23 cellular contexts compared by ENCODE assay signal in genomic region chr19:6387372-6387771, GRCh38. TPM values are rescaled to one million over a fixed set of nuclear protein-coding genes. Genes with fewer than 3 reads are reported as not detected.
DNase-seq lines count a peak whose midpoint lies in the region; ATAC-seq, FAIRE-seq and TF ChIP-seq lines count a peak whose summit lies in the region.
"Had no signal": no experiment of that assay in that cellular context is flagged by ENCODE, and none has a peak within 500 bp of the region (broad histone marks: within the 10 kb centered on the region; RNA-seq: fewer than 3 reads in every experiment).

No MANE protein-coding gene starts in this region.

- no peaks in the 10 kb centered on the region for H3K27me3 Mint-ChIP-seq in activated naive CD4-positive, alpha-beta T cell treated with anti-CD3 and anti-CD28 coated beads, Interleukin-2, amount 50 U/mL, for 24 hours
- H3K27me3 Mint-ChIP-seq in activated CD4-positive, alpha-beta T cell treated with anti-CD3 and anti-CD28 coated beads, Interleukin-2, amount 10 ng/mL, durations not matched to agents 24 days and 14 days, result no peaks in the 10 kb centered on the region
- H3K27me3 Mint-ChIP-seq: B cell; CD4-positive, alpha-beta T cell had no signal

- CTCF ChIA-PET in K562 (lab: Yijun Ruan, JAX; ENCODE audit: low intra/inter-chr PET ratio), result no interaction called here

- H3K36me3 Mint-ChIP-seq in activated naive CD4-positive, alpha-beta T cell treated with anti-CD3 and anti-CD28 coated beads, Interleukin-2, amount 50 U/mL, for 24 hours, result peaks cover 7% of the 10 kb centered on the region
- peaks cover 14 to 34% of the 10 kb centered on the region in 2 donors for H3K36me3 Mint-ChIP-seq in activated naive CD4-positive, alpha-beta T cell treated with anti-CD3 and anti-CD28 coated beads, Interleukin-2, amount 50 U/mL, for 72 hours
- H3K36me3 Mint-ChIP-seq in stimulated activated effector memory CD8-positive, alpha-beta T cell treated with anti-CD3 and anti-CD28 coated beads, Interleukin-12 subunit alpha, Interleukin-12 subunit beta, amount 100 ng/mL, for 72 hours, result peaks cover 100% of the 10 kb centered on the region
- H3K36me3 Mint-ChIP-seq in activated CD4-positive, alpha-beta T cell treated with anti-CD3 and anti-CD28 coated beads, Interleukin-2, amount 10 ng/mL, durations not matched to agents 24 days and 14 days (ENCODE audit: low read depth), result peaks cover 59% of the 10 kb centered on the region

- intact Hi-C loops in K562 (cut with micrococcal nuclease), result no loop called here
- intact Hi-C loops in activated CD4-positive, alpha-beta T cell treated with anti-CD3 and anti-CD28 coated beads, Interleukin-2, amount 10 ng/mL, durations not matched to agents 24 days and 14 days (cut with micrococcal nuclease), result no loop called here

- H3K4me1 Mint-ChIP-seq in activated naive CD4-positive, alpha-beta T cell treated with anti-CD3 and anti-CD28 coated beads, Interleukin-2, amount 50 U/mL, for 24 hours, result peaks cover 15% of the 10 kb centered on the region
- H3K4me1 Mint-ChIP-seq in stimulated activated effector memory CD8-positive, alpha-beta T cell treated with anti-CD3 and anti-CD28 coated beads, Interleukin-12 subunit alpha, Interleukin-12 subunit beta, amount 100 ng/mL, for 72 hours, result peaks cover 21% of the 10 kb centered on the region
- peaks cover 15% of the 10 kb centered on the region for H3K4me1 Mint-ChIP-seq in activated CD4-positive, alpha-beta T cell treated with anti-CD3 and anti-CD28 coated beads, Interleukin-2, amount 10 ng/mL, durations not matched to agents 24 days and 14 days

- WGBS in K562 (ENCODE audit: insufficient coverage, low coverage, missing lambda C conversion rate), result 96% methylated on average over 18 of the region's 19 CpGs

- no peak overlapping the region for H3K4me3 Mint-ChIP-seq in activated naive CD4-positive, alpha-beta T cell treated with anti-CD3 and anti-CD28 coated beads, Interleukin-2, amount 50 U/mL, for 24 hours
- no peak overlapping the region for H3K4me3 Mint-ChIP-seq in stimulated activated effector memory CD8-positive, alpha-beta T cell treated with anti-CD3 and anti-CD28 coated beads, Interleukin-12 subunit alpha, Interleukin-12 subunit beta, amount 100 ng/mL, for 72 hours
- no peak overlapping the region for H3K4me3 Mint-ChIP-seq in activated CD4-positive, alpha-beta T cell treated with anti-CD3 and anti-CD28 coated beads, Interleukin-2, amount 10 ng/mL, durations not matched to agents 24 days and 14 days
- H3K4me3 Mint-ChIP-seq: B cell; CD4-positive, alpha-beta T cell; CD8-positive, alpha-beta T cell had no signal

- no peaks in the 10 kb centered on the region for H3K27me3 ChIP-seq in H7 (ENCODE audit: control insufficient read depth, insufficient read depth, low read length)
- H3K27me3 ChIP-seq in K562 (ENCODE audit: control insufficient read depth in 2 of 2, insufficient read depth in 2 of 2, low read length in 2 of 2), result no peaks in the 10 kb centered on the region
- H3K27me3 ChIP-seq: BLaER1 treated with 17β-estradiol and CSF1 and Interleukin-3, amounts not matched to agents 10 nM and 100 nM had no signal

- no peak for ATAC-seq in activated naive CD4-positive, alpha-beta T cell treated with anti-CD3 and anti-CD28 coated beads, Interleukin-2, amount 50 U/mL, for 72 hours
- ATAC-seq in K562, result no peak
- no peak for ATAC-seq in stimulated activated effector memory CD8-positive, alpha-beta T cell treated with anti-CD3 and anti-CD28 coated beads, Interleukin-12 subunit alpha, Interleukin-12 subunit beta, amount 100 ng/mL, for 72 hours
- ATAC-seq in HG03565 (IDR thresholded peaks at IDR 0.05; ENCODE audit: unreplicated experiment), result no peak
- ATAC-seq: A549; CD8-positive, alpha-beta T cell had no signal

- H3K4me3 ChIP-seq in H7 (ENCODE audit: insufficient read depth, low read depth, low read length), result no peak overlapping the region
- H3K4me3 ChIP-seq in K562, result no peak overlapping the region
- H3K4me3 ChIP-seq: A549; BLaER1 treated with 17β-estradiol and CSF1 and Interleukin-3, amounts not matched to agents 10 nM and 100 nM had no signal

- in situ Hi-C loops in K562 (cut with MboI), result no loop called here

- TF ChIP-seq CTCF in K562 (IDR thresholded peaks at IDR 0.05 in 2 of 3, conservative IDR thresholded peaks at IDR 0.05 in 1 of 3; ENCODE audit: insufficient read depth in 2 of 3, low read depth in 1 of 3, low read length in 3 of 3), result no peak

- peak overlapping the region; percentile 35 for H3K27ac Mint-ChIP-seq in activated naive CD4-positive, alpha-beta T cell treated with anti-CD3 and anti-CD28 coated beads, Interleukin-2, amount 50 U/mL, for 24 hours
- H3K27ac Mint-ChIP-seq in activated naive CD4-positive, alpha-beta T cell treated with anti-CD3 and anti-CD28 coated beads, Interleukin-2, amount 50 U/mL, for 72 hours, result peak overlapping the region in 1 of 2 donors; percentile 44
- peak overlapping the region; percentile 37 for H3K27ac Mint-ChIP-seq in stimulated activated effector memory CD8-positive, alpha-beta T cell treated with anti-CD3 and anti-CD28 coated beads, Interleukin-12 subunit alpha, Interleukin-12 subunit beta, amount 100 ng/mL, for 72 hours
- no peak overlapping the region for H3K27ac Mint-ChIP-seq in activated CD4-positive, alpha-beta T cell treated with anti-CD3 and anti-CD28 coated beads, Interleukin-2, amount 10 ng/mL, durations not matched to agents 24 days and 14 days
- H3K27ac Mint-ChIP-seq: B cell; CD4-positive, alpha-beta T cell; CD8-positive, alpha-beta T cell had no signal

- TF ChIP-seq RAD21 in K562 (CRISPR knock-in tag; conservative IDR thresholded peaks at IDR 0.05 in 1 of 2, IDR thresholded peaks at IDR 0.05 in 1 of 2), result no peak

- no peak for TF ChIP-seq EP300 in K562 (IDR thresholded peaks at IDR 0.05; ENCODE audit: low read length)

- BruUV-seq in K562 (replicated peaks; lab: Mats Ljungman, UMichigan), result no TSS peak

- no peaks in the 10 kb centered on the region for H4K20me1 ChIP-seq in K562 (replicated peaks; ENCODE audit: control insufficient read depth, insufficient read depth, low read length)

- TF ChIP-seq POLR2A in K562 (conservative IDR thresholded peaks at IDR 0.05), result no peak

- peak overlapping the region in 1 of 2 experiments; percentile 19; a peak in 1 of 4 replicates for H3K9ac ChIP-seq in K562 (ENCODE audit: insufficient read depth in 1 of 2, low read depth in 2 of 2, low read length in 2 of 2)

- no peak for DNase-seq in activated naive CD4-positive, alpha-beta T cell treated with anti-CD3 and anti-CD28 coated beads, Interleukin-2, amount 50 U/mL, for 72 hours (ENCODE audit: low spot score in 2 of 2)
- DNase-seq in H7, result peak; percentile 34
- no peak for DNase-seq in K562 (ENCODE audit: extremely low read depth in 1 of 4, low spot score in 3 of 4)
- DNase-seq in stimulated activated effector memory CD8-positive, alpha-beta T cell treated with anti-CD3 and anti-CD28 coated beads, Interleukin-12 subunit alpha, Interleukin-12 subunit beta, amount 100 ng/mL, for 72 hours (ENCODE audit: low spot score in 2 of 2), result no peak
- no peak for DNase-seq in activated CD4-positive, alpha-beta T cell treated with anti-CD3 and anti-CD28 coated beads, Interleukin-2, amount 10 ng/mL, durations not matched to agents 24 days and 14 days
- DNase-seq in SIG-M5 (lab: John Stamatoyannopoulos, UW), result no peak
- DNase-seq: AML-193; Caco-2; Calu3; CD4-positive, alpha-beta T cell; CD8-positive, alpha-beta T cell; DMS79 treated with DMSO at 0.1 percent for 48 hours; GF-D8 had no signal

- POLR2A ChIA-PET in K562 (lab: Yijun Ruan, JAX), result interaction anchor here (0.6 to 0.9 kb wide), 2 partner anchors 10 to 35 kb away, joined by 3 to 5 read pairs; no protein-coding TSS in a partner anchor

- no peaks in the 10 kb centered on the region for H3K9me1 ChIP-seq in K562 (ENCODE audit: control insufficient read depth, insufficient read depth, low read length)

- H3K27ac ChIP-seq in K562 (ENCODE audit: extremely low read depth, low read depth, low read length), result no peak overlapping the region
- H3K27ac ChIP-seq: 22Rv1; A549; BLaER1 treated with 17β-estradiol and CSF1 and Interleukin-3, amounts not matched to agents 10 nM and 100 nM; C4-2B had no signal

- H3K9me3 Mint-ChIP-seq in activated naive CD4-positive, alpha-beta T cell treated with anti-CD3 and anti-CD28 coated beads, Interleukin-2, amount 50 U/mL, for 24 hours, result no peaks in the 10 kb centered on the region
- no peaks in the 10 kb centered on the region for H3K9me3 Mint-ChIP-seq in activated naive CD4-positive, alpha-beta T cell treated with anti-CD3 and anti-CD28 coated beads, Interleukin-2, amount 50 U/mL, for 72 hours
- H3K9me3 Mint-ChIP-seq in stimulated activated effector memory CD8-positive, alpha-beta T cell treated with anti-CD3 and anti-CD28 coated beads, Interleukin-12 subunit alpha, Interleukin-12 subunit beta, amount 100 ng/mL, for 72 hours, result no peaks in the 10 kb centered on the region
- no peaks in the 10 kb centered on the region for H3K9me3 Mint-ChIP-seq in activated CD4-positive, alpha-beta T cell treated with anti-CD3 and anti-CD28 coated beads, Interleukin-2, amount 10 ng/mL, durations not matched to agents 24 days and 14 days
- H3K9me3 Mint-ChIP-seq: CD4-positive, alpha-beta T cell; CD8-positive, alpha-beta T cell had no signal

- H3K36me3 ChIP-seq in H7 (replicated peaks; ENCODE audit: control insufficient read depth, insufficient read depth, low read length) (peaks cover 27% of the 10 kb centered on the region), K562 (ENCODE audit: control insufficient read depth, insufficient read depth, low read length) (peaks cover 81% of the 10 kb centered on the region; the same call in 2 of the 3 replicates)

- H2AFZ ChIP-seq in K562 (ENCODE audit: low read depth, low read length), result no peak overlapping the region

- no peak overlapping the region for H3K4me2 ChIP-seq in K562 (ENCODE audit: insufficient read depth, low read length)
- H3K4me2 ChIP-seq: A549; BLaER1 treated with 17β-estradiol and CSF1 and Interleukin-3, amounts not matched to agents 10 nM and 100 nM had no signal

- FAIRE-seq in K562 (lab: Jason Lieb, UNC), result no peak
- FAIRE-seq: A549, G401.6, GM12891, GM19239 had no signal

- H3K79me2 ChIP-seq in K562 (ENCODE audit: control insufficient read depth, insufficient read depth, low read length), result peaks cover 16% of the 10 kb centered on the region

- H3K9me3 ChIP-seq in K562 (replicated peaks; ENCODE audit: control insufficient read depth, insufficient read depth, low read depth, low read length), result no peaks in the 10 kb centered on the region
- H3K9me3 ChIP-seq: A549; BLaER1 treated with 17β-estradiol and CSF1 and Interleukin-3, amounts not matched to agents 10 nM and 100 nM; Caco-2 had no signal

- peaks cover 4 to 12% of the 10 kb centered on the region in 2 experiments; a peak in 3 of 5 replicates for H3K4me1 ChIP-seq in K562 (replicated peaks in 1 of 2; ENCODE audit: control insufficient read depth in 2 of 2, insufficient read depth in 2 of 2, low read length in 2 of 2)
- H3K4me1 ChIP-seq: Caco-2 had no signal

RNA-seq across cellular contexts. Expression of gene GTF2F1, which starts 5.6 kb away (rescaled TPM):
- 10 to 100 TPM; 44.6 to 78.4 TPM for total RNA-seq in activated naive CD4-positive, alpha-beta T cell treated with anti-CD3 and anti-CD28 coated beads, Interleukin-2, amount 50 U/mL, for 72 hours
- 53.6 and 59.9 TPM in 2 replicates for total RNA-seq in H7 (2014; rRNA removed; shearing (Covaris generic))
- total RNA-seq in K562 (2011; cell fraction: chromatin; rRNA removed; ENCODE audit: low replicate concordance), result 19.4 and 44.5 TPM in 2 replicates
- 26.5 and 29.9 TPM in 2 replicates for total RNA-seq in K562 (2011; cell fraction: nucleolus; rRNA removed)
- 20.7 and 21.6 TPM in 2 replicates for total RNA-seq in K562 (2011; cell fraction: nucleoplasm; rRNA removed)
- 75.4 and 81.6 TPM in 2 replicates for total RNA-seq in K562 (2014; rRNA removed)
- 30.3 TPM in 2 replicates for total RNA-seq in K562 (2014; rRNA removed; fragmentation: Illumina TruSeq; extraction: Trizol)
- total RNA-seq in K562 (2015; rRNA removed; fragmentation: Illumina TruSeq; extraction: Trizol), result 73.5 and 79.1 TPM in 2 replicates
- 58.9 and 71.7 TPM in 2 replicates for total RNA-seq in K562 (2021)
- 34.9 and 47.9 TPM in 2 replicates for polyA plus RNA-seq in K562 (2011; rRNA removed)
- polyA plus RNA-seq in K562 (2011; cell fraction: cytosol; rRNA removed), result 52.9 and 70.5 TPM in 2 replicates
- polyA plus RNA-seq in K562 (2011; cell fraction: nucleus; rRNA removed), result 25.6 and 38.6 TPM in 2 replicates
- polyA plus RNA-seq in K562 (2012), result 74.1 and 80.2 TPM in 2 replicates
- polyA plus RNA-seq in K562 (2014; fragmentation: Illumina TruSeq; extraction: Trizol), result 68.4 and 85.9 TPM in 2 replicates
- 1 to 10 TPM; 4.7 to 6.3 TPM for polyA plus RNA-seq in K562 (2014; fragmentation: Nextera tagmentation; extraction: Ambion mirVana)
- 66.0 and 68.7 TPM in 2 replicates for polyA plus RNA-seq in K562 (2014; rRNA removed)
- 28.2 and 53.2 TPM in 2 replicates for polyA minus RNA-seq in K562 (2011; rRNA and poly(A)+ RNA removed)
- polyA minus RNA-seq in K562 (2011; cell fraction: cytosol; rRNA and poly(A)+ RNA removed), result 37.8 and 49.9 TPM in 2 replicates
- 8.5 and 12.0 TPM in 2 replicates for polyA minus RNA-seq in K562 (2011; cell fraction: nucleus; rRNA and poly(A)+ RNA removed)
- 60.7 and 63.5 TPM in 2 replicates for total RNA-seq in activated CD4-positive, alpha-beta T cell treated with anti-CD3 and anti-CD28 coated beads, Interleukin-2, amount 10 ng/mL, durations not matched to agents 24 days and 14 days

RNA-seq across cellular contexts. Expression of gene PSPN, which starts 11.6 kb away (rescaled TPM):
- total RNA-seq in activated naive CD4-positive, alpha-beta T cell treated with anti-CD3 and anti-CD28 coated beads, Interleukin-2, amount 50 U/mL, for 72 hours, result 1 to 10 TPM; 2.0 to 3.4 TPM
- total RNA-seq in H7 (2014; rRNA removed; shearing (Covaris generic)), result 1.4 and 1.7 TPM in 2 replicates
- total RNA-seq in K562 (2011; cell fraction: chromatin; rRNA removed; ENCODE audit: low replicate concordance), result 2.1 and 5.7 TPM in 2 replicates
- 2.4 and 2.7 TPM in 2 replicates for total RNA-seq in K562 (2011; cell fraction: nucleolus; rRNA removed)
- total RNA-seq in K562 (2011; cell fraction: nucleoplasm; rRNA removed), result 2.9 and 4.5 TPM in 2 replicates
- total RNA-seq in K562 (2014; rRNA removed), result 0.78 and 0.82 TPM in 2 replicates
- total RNA-seq in K562 (2014; rRNA removed; fragmentation: Illumina TruSeq; extraction: Trizol), result 0.45 and 0.58 TPM in 2 replicates
- total RNA-seq in K562 (2015; rRNA removed; fragmentation: Illumina TruSeq; extraction: Trizol), result 0.83 and 0.87 TPM in 2 replicates
- total RNA-seq in K562 (2021), result 1.1 TPM in 2 replicates
- polyA plus RNA-seq in K562 (2011; rRNA removed), result 0.25 and 0.32 TPM in 2 replicates
- 0.58 and 0.88 TPM in 2 replicates for polyA plus RNA-seq in K562 (2011; cell fraction: cytosol; rRNA removed)
- 0.72 and 1.00 TPM in 2 replicates for polyA plus RNA-seq in K562 (2011; cell fraction: nucleus; rRNA removed)
- 0.47 and 0.86 TPM in 2 replicates for polyA plus RNA-seq in K562 (2012)
- polyA plus RNA-seq in K562 (2014; fragmentation: Illumina TruSeq; extraction: Trizol), result 0.55 and 0.58 TPM in 2 replicates
- under 1 TPM; 0.21 to 0.29 TPM for polyA plus RNA-seq in K562 (2014; fragmentation: Nextera tagmentation; extraction: Ambion mirVana)
- polyA plus RNA-seq in K562 (2014; rRNA removed), result 0.28 and 0.40 TPM in 2 replicates
- polyA minus RNA-seq in K562 (2011; rRNA and poly(A)+ RNA removed), result 0.39 and 0.56 TPM in 2 replicates
- 1.1 and 2.7 TPM in 2 replicates for polyA minus RNA-seq in K562 (2011; cell fraction: cytosol; rRNA and poly(A)+ RNA removed)
- polyA minus RNA-seq in K562 (2011; cell fraction: nucleus; rRNA and poly(A)+ RNA removed), result 0.67 and 0.81 TPM in 2 replicates
- total RNA-seq in activated CD4-positive, alpha-beta T cell treated with anti-CD3 and anti-CD28 coated beads, Interleukin-2, amount 10 ng/mL, durations not matched to agents 24 days and 14 days, result 1.5 and 1.8 TPM in 2 replicates

RNA-seq across cellular contexts. Expression of gene ALKBH7, which starts 14.8 kb away (rescaled TPM):
- 10 to 100 TPM; 33.9 to 89.4 TPM for total RNA-seq in activated naive CD4-positive, alpha-beta T cell treated with anti-CD3 and anti-CD28 coated beads, Interleukin-2, amount 50 U/mL, for 72 hours
- 74.3 and 90.4 TPM in 2 replicates for total RNA-seq in H7 (2014; rRNA removed; shearing (Covaris generic))
- 1.1 and 3.1 TPM in 2 replicates for total RNA-seq in K562 (2011; cell fraction: chromatin; rRNA removed; ENCODE audit: low replicate concordance)
- 6.2 and 11.8 TPM in 2 replicates for total RNA-seq in K562 (2011; cell fraction: nucleolus; rRNA removed)
- total RNA-seq in K562 (2011; cell fraction: nucleoplasm; rRNA removed), result 4.8 and 7.3 TPM in 2 replicates
- total RNA-seq in K562 (2014; rRNA removed) (65.7 and 88.6 TPM in 2 replicates), K562 (2014; rRNA removed; fragmentation: Illumina TruSeq; extraction: Trizol) (2.3 and 4.4 TPM in 2 replicates), K562 (2015; rRNA removed; fragmentation: Illumina TruSeq; extraction: Trizol) (24.6 and 29.8 TPM in 2 replicates), K562 (2021) (94.8 and 110 TPM in 2 replicates)
- polyA plus RNA-seq in K562 (2011; rRNA removed) (17.6 and 35.4 TPM in 2 replicates), K562 (2014; fragmentation: Illumina TruSeq; extraction: Trizol) (9.5 and 24.2 TPM in 2 replicates), K562 (2014; fragmentation: Nextera tagmentation; extraction: Ambion mirVana) (1 to 10 TPM in 1 of 2 experiments, under 1 TPM in 1; 0.69 to 2.8 TPM), K562 (2014; rRNA removed) (67.6 and 68.8 TPM in 2 replicates)
- polyA plus RNA-seq in K562 (2011; cell fraction: cytosol; rRNA removed), result 51.4 and 114 TPM in 2 replicates
- polyA plus RNA-seq in K562 (2011; cell fraction: nucleus; rRNA removed), result 18.5 and 23.2 TPM in 2 replicates
- polyA plus RNA-seq in K562 (2012), result 48.8 and 149 TPM in 2 replicates
- polyA minus RNA-seq in K562 (2011; rRNA and poly(A)+ RNA removed), result 2.5 and 2.9 TPM in 2 replicates
- polyA minus RNA-seq in K562 (2011; cell fraction: cytosol; rRNA and poly(A)+ RNA removed), result 11.5 and 20.7 TPM in 2 replicates
- polyA minus RNA-seq in K562 (2011; cell fraction: nucleus; rRNA and poly(A)+ RNA removed), result 3.8 and 5.2 TPM in 2 replicates
- total RNA-seq in activated CD4-positive, alpha-beta T cell treated with anti-CD3 and anti-CD28 coated beads, Interleukin-2, amount 10 ng/mL, durations not matched to agents 24 days and 14 days, result 23.9 and 25.0 TPM in 2 replicates

RNA-seq across cellular contexts. Expression of gene CLPP, which starts 26.0 kb away (rescaled TPM):
- 100 to 1,000 TPM; 184 to 190 TPM for total RNA-seq in activated naive CD4-positive, alpha-beta T cell treated with anti-CD3 and anti-CD28 coated beads, Interleukin-2, amount 50 U/mL, for 72 hours
- 90.1 and 95.6 TPM in 2 replicates for total RNA-seq in H7 (2014; rRNA removed; shearing (Covaris generic))
- total RNA-seq in K562 (2011; cell fraction: chromatin; rRNA removed; ENCODE audit: low replicate concordance), result 7.3 and 21.8 TPM in 2 replicates
- 28.3 and 33.0 TPM in 2 replicates for total RNA-seq in K562 (2011; cell fraction: nucleolus; rRNA removed)
- total RNA-seq in K562 (2011; cell fraction: nucleoplasm; rRNA removed), result 19.4 and 22.1 TPM in 2 replicates
- 111 and 168 TPM in 2 replicates for total RNA-seq in K562 (2014; rRNA removed)
- total RNA-seq in K562 (2014; rRNA removed; fragmentation: Illumina TruSeq; extraction: Trizol), result 20.7 and 32.6 TPM in 2 replicates
- total RNA-seq in K562 (2015; rRNA removed; fragmentation: Illumina TruSeq; extraction: Trizol), result 59.5 and 60.7 TPM in 2 replicates
- total RNA-seq in K562 (2021), result 127 and 137 TPM in 2 replicates
- polyA plus RNA-seq in K562 (2011; rRNA removed), result 56.3 and 71.6 TPM in 2 replicates
- 193 and 655 TPM in 2 replicates for polyA plus RNA-seq in K562 (2011; cell fraction: cytosol; rRNA removed)
- 46.4 and 84.0 TPM in 2 replicates for polyA plus RNA-seq in K562 (2011; cell fraction: nucleus; rRNA removed)
- 86.5 and 144 TPM in 2 replicates for polyA plus RNA-seq in K562 (2012)
- 42.2 and 109 TPM in 2 replicates for polyA plus RNA-seq in K562 (2014; fragmentation: Illumina TruSeq; extraction: Trizol)
- polyA plus RNA-seq in K562 (2014; fragmentation: Nextera tagmentation; extraction: Ambion mirVana), result 1 to 10 TPM; 2.4 to 4.5 TPM
- 109 and 124 TPM in 2 replicates for polyA plus RNA-seq in K562 (2014; rRNA removed)
- 13.5 and 19.1 TPM in 2 replicates for polyA minus RNA-seq in K562 (2011; rRNA and poly(A)+ RNA removed)
- 46.1 and 51.0 TPM in 2 replicates for polyA minus RNA-seq in K562 (2011; cell fraction: cytosol; rRNA and poly(A)+ RNA removed)
- polyA minus RNA-seq in K562 (2011; cell fraction: nucleus; rRNA and poly(A)+ RNA removed), result 11.7 and 14.8 TPM in 2 replicates
- total RNA-seq in activated CD4-positive, alpha-beta T cell treated with anti-CD3 and anti-CD28 coated beads, Interleukin-2, amount 10 ng/mL, durations not matched to agents 24 days and 14 days, result 190 and 192 TPM in 2 replicates

RNA-seq across cellular contexts. Expression of gene KHSRP, which starts 37.2 kb away (rescaled TPM):
- total RNA-seq in activated naive CD4-positive, alpha-beta T cell treated with anti-CD3 and anti-CD28 coated beads, Interleukin-2, amount 50 U/mL, for 72 hours, result 100 to 1,000 TPM; 240 to 353 TPM
- total RNA-seq in H7 (2014; rRNA removed; shearing (Covaris generic)), result 223 and 266 TPM in 2 replicates
- 186 and 376 TPM in 2 replicates for total RNA-seq in K562 (2011; cell fraction: chromatin; rRNA removed; ENCODE audit: low replicate concordance)
- 235 and 244 TPM in 2 replicates for total RNA-seq in K562 (2011; cell fraction: nucleolus; rRNA removed)
- 196 TPM in 2 replicates for total RNA-seq in K562 (2011; cell fraction: nucleoplasm; rRNA removed)
- total RNA-seq in K562 (2014; rRNA removed) (183 and 227 TPM in 2 replicates), K562 (2014; rRNA removed; fragmentation: Illumina TruSeq; extraction: Trizol) (94.5 and 97.2 TPM in 2 replicates), K562 (2015; rRNA removed; fragmentation: Illumina TruSeq; extraction: Trizol) (139 and 150 TPM in 2 replicates), K562 (2021) (519 and 564 TPM in 2 replicates)
- polyA plus RNA-seq in K562 (2011; rRNA removed) (93.1 and 118 TPM in 2 replicates), K562 (2014; fragmentation: Illumina TruSeq; extraction: Trizol) (215 and 288 TPM in 2 replicates), K562 (2014; fragmentation: Nextera tagmentation; extraction: Ambion mirVana) (1 to 10 TPM; 4.2 to 5.7 TPM), K562 (2014; rRNA removed) (313 and 329 TPM in 2 replicates)
- polyA plus RNA-seq in K562 (2011; cell fraction: cytosol; rRNA removed), result 82.9 and 159 TPM in 2 replicates
- 172 and 201 TPM in 2 replicates for polyA plus RNA-seq in K562 (2011; cell fraction: nucleus; rRNA removed)
- polyA plus RNA-seq in K562 (2012), result 307 and 455 TPM in 2 replicates
- polyA minus RNA-seq in K562 (2011; rRNA and poly(A)+ RNA removed), result 136 and 150 TPM in 2 replicates
- polyA minus RNA-seq in K562 (2011; cell fraction: cytosol; rRNA and poly(A)+ RNA removed), result 200 and 285 TPM in 2 replicates
- 88.2 and 125 TPM in 2 replicates for polyA minus RNA-seq in K562 (2011; cell fraction: nucleus; rRNA and poly(A)+ RNA removed)
- total RNA-seq in activated CD4-positive, alpha-beta T cell treated with anti-CD3 and anti-CD28 coated beads, Interleukin-2, amount 10 ng/mL, durations not matched to agents 24 days and 14 days, result 435 and 461 TPM in 2 replicates
